13 cellular contexts compared by ENCODE assay signal in genomic region chr14:58739674-58740073, GRCh38.
DNase-seq lines count a peak whose midpoint lies in the region; ATAC-seq and TF ChIP-seq lines count a peak whose summit lies in the region.
"Had no signal": no experiment of that assay in that cellular context is flagged by ENCODE, and none has a peak within 500 bp of the region (broad histone marks: within the 10 kb centered on the region; RNA-seq: fewer than 3 reads in every experiment).

No MANE protein-coding gene starts in this region.

- H3K9me3 Mint-ChIP-seq in stimulated activated memory B cell treated with anti-CD40 and anti-IgM and Interleukin-4, amounts not matched to agents 10 μg/mL and 1 μg/mL and 100 μg/mL, for 72 hours: no peaks in the 10 kb centered on the region

- no peaks in the 10 kb centered on the region for H3K36me3 Mint-ChIP-seq in stimulated activated memory B cell treated with anti-CD40 and anti-IgM and Interleukin-4, amounts not matched to agents 10 μg/mL and 1 μg/mL and 100 μg/mL, for 72 hours

- ATAC-seq in GM18499 (IDR thresholded peaks at IDR 0.05; ENCODE audit: insufficient read depth, unreplicated experiment) (peak; percentile 58), GM19452 (IDR thresholded peaks at IDR 0.05; ENCODE audit: unreplicated experiment) (peak; percentile 80), HG03025 (IDR thresholded peaks at IDR 0.05; ENCODE audit: low FRiP score, unreplicated experiment) (peak; percentile 69)
- ATAC-seq in stimulated activated memory B cell treated with anti-CD40 and anti-IgM and Interleukin-4, amounts not matched to agents 10 μg/mL and 1 μg/mL and 100 μg/mL, for 72 hours: no peak

- TF ChIP-seq CTCF in right atrium auricular region (IDR thresholded peaks at IDR 0.05): no peak

- H3K27me3 ChIP-seq in right atrium auricular region: no peaks in the 10 kb centered on the region

- peaks cover 10% of the 10 kb centered on the region for H3K27me3 Mint-ChIP-seq in stimulated activated memory B cell treated with anti-CD40 and anti-IgM and Interleukin-4, amounts not matched to agents 10 μg/mL and 1 μg/mL and 100 μg/mL, for 72 hours

- no peaks in the 10 kb centered on the region for H3K36me3 ChIP-seq in right atrium auricular region

- H3K27ac ChIP-seq in right atrium auricular region: no peak overlapping the region

- H3K4me3 ChIP-seq in right atrium auricular region: no peak overlapping the region

- no peaks in the 10 kb centered on the region for H3K4me1 Mint-ChIP-seq in stimulated activated memory B cell treated with anti-CD40 and anti-IgM and Interleukin-4, amounts not matched to agents 10 μg/mL and 1 μg/mL and 100 μg/mL, for 72 hours

- no peaks in the 10 kb centered on the region for H3K4me1 ChIP-seq in right atrium auricular region

- no peaks in the 10 kb centered on the region for H3K9me3 ChIP-seq in right atrium auricular region

- no peak overlapping the region for H3K4me3 Mint-ChIP-seq in stimulated activated memory B cell treated with anti-CD40 and anti-IgM and Interleukin-4, amounts not matched to agents 10 μg/mL and 1 μg/mL and 100 μg/mL, for 72 hours

- H3K27ac Mint-ChIP-seq in stimulated activated memory B cell treated with anti-CD40 and anti-IgM and Interleukin-4, amounts not matched to agents 10 μg/mL and 1 μg/mL and 100 μg/mL, for 72 hours: no peak overlapping the region

- DNase-seq in MV-4-11 (lab: John Stamatoyannopoulos, UW) (peak; percentile 67), NCI-H2107 (lab: John Stamatoyannopoulos, UW) (no peak), right atrium auricular region (ENCODE audit: low spot score) (no peak)
- no peak for DNase-seq in activated effector memory CD4-positive, alpha-beta T cell treated with Interleukin-2 at 50 U/mL for 16 hours
- DNase-seq: activated CD4-positive, alpha-beta T cell treated with anti-CD3 and anti-CD28 coated beads, Interleukin-2, amount 50 U/mL, for 1 hour; activated gamma-delta T cell treated with Interleukin-2 at 50 U/mL for 16 hours; DND-41; NK-92 treated with Interleukin-12 subunit alpha and Interleukin-12 subunit beta, amount 100 ng/mL, for 24 hours; substantia nigra had no signal
